Comparison of ENCODE assay signal across 1 cellular context in the genomic region with DNA sequence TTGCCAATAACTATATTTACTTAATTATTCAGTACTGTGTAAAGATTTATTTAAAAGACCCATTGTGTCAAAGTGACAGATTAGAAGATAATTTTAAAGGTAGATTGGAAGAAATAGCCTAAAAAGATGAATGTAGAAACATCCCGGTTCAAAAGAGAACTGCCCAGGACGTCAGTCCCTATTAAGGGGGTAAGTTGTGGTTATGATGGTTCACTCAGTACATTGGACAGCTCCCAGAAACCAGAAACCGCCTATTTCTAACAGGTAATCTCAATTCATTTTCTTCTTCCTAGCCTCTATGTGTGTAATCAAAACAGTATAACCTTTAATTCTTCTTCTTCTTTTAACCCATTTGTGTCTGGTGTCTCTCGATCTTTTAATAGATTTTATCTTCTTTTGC.
TF ChIP-seq lines count a peak whose summit lies in the region.

No MANE protein-coding gene starts in this region.

TF ChIP-seq in SK-N-SH treated with all-trans-retinoic acid at 6 μM for 48 hours, 23 proteins besides CTCF, POLR2A, EP300 and RAD21 (continued from another document):
- TF ChIP-seq TCF4 (CRISPR knock-in tag; IDR thresholded peaks at IDR 0.05; ENCODE audit: borderline replicate concordance) (no peak), ZNF8 (CRISPR knock-in tag; IDR thresholded peaks at IDR 0.05) (no peak), ARNTL (CRISPR knock-in tag; IDR thresholded peaks at IDR 0.05; ENCODE audit: borderline replicate concordance, low read depth) (no peak), PATZ1 (CRISPR knock-in tag; IDR thresholded peaks at IDR 0.05; ENCODE audit: borderline replicate concordance) (no peak), SNAI2 (CRISPR knock-in tag; IDR thresholded peaks at IDR 0.05) (no peak), ZNF565 (CRISPR knock-in tag; conservative IDR thresholded peaks at IDR 0.05; ENCODE audit: low read depth) (no peak), OSR1 (CRISPR knock-in tag; IDR thresholded peaks at IDR 0.05) (no peak), ZFP3 (CRISPR knock-in tag; IDR thresholded peaks at IDR 0.05) (no peak), POU6F1 (CRISPR knock-in tag; IDR thresholded peaks at IDR 0.05; ENCODE audit: borderline replicate concordance, low read depth) (no peak)
- TF ChIP-seq, protein P1, sequence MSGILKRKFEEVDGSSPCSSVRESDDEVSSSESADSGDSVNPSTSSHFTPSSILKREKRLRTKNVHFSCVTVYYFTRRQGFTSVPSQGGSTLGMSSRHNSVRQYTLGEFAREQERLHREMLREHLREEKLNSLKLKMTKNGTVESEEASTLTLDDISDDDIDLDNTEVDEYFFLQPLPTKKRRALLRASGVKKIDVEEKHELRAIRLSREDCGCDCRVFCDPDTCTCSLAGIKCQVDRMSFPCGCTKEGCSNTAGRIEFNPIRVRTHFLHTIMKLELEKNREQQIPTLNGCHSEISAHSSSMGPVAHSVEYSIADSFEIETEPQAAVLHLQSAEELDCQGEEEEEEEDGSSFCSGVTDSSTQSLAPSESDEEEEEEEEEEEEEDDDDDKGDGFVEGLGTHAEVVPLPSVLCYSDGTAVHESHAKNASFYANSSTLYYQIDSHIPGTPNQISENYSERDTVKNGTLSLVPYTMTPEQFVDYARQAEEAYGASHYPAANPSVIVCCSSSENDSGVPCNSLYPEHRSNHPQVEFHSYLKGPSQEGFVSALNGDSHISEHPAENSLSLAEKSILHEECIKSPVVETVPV (CRISPR knock-in tag; IDR thresholded peaks at IDR 0.05), result no peak
